Comparison of ENCODE assay signal across 9 cellular contexts in genomic region chr1:44811234-44811633, GRCh38. TPM values are rescaled to one million over a fixed set of nuclear protein-coding genes. Genes with fewer than 3 reads are reported as not detected.
DNase-seq lines count a peak whose midpoint lies in the region; TF ChIP-seq lines count a peak whose summit lies in the region.
"Had no signal": no experiment of that assay in that cellular context is flagged by ENCODE, and none has a peak within 500 bp of the region (broad histone marks: within the 10 kb centered on the region; RNA-seq: fewer than 3 reads in every experiment).

No MANE protein-coding gene starts in this region.

- no peak for TF ChIP-seq CTCF in adrenal gland (IDR thresholded peaks at IDR 0.05)

- peak; percentile 17 for DNase-seq in activated T-cell treated with anti-CD3 and anti-CD28 coated beads, Interleukin-2, amount 50 U/mL, for 1 hour
- DNase-seq in activated T-cell treated with anti-CD3 and anti-CD28 coated beads, Interleukin-2, amount 50 U/mL, for 48 hours, result no peak
- DNase-seq in adrenal gland (peak in 3 of 7 donors; percentile 15 to 27 (median 21)), mesenteric fat pad (ENCODE audit: low spot score) (peak; percentile 22), glomerular visceral epithelial cell (ENCODE audit: extremely low spot score) (no peak), dedifferentiated amniotic fluid mesenchymal stem cell (ENCODE audit: extremely low spot score) (no peak), mucosa of gallbladder (ENCODE audit: low spot score) (no peak)
- DNase-seq: activated CD8-positive, alpha-beta memory T cell treated with anti-CD3 and anti-CD28 coated beads, Interleukin-2, amount 50 U/mL, for 48 hours had no signal

- H3K9me3 ChIP-seq in adrenal gland (replicated peaks in 1 of 3) (no peaks in the 10 kb centered on the region), thymus (ENCODE audit: control insufficient read depth) (no peaks in the 10 kb centered on the region)

- intact Hi-C loops in adrenal gland (cut with DNase I), result no loop called here

- H3K27ac ChIP-seq in adrenal gland (peak overlapping the region in 4 of 5 donors; percentile 96 to 100 (median 99)), thymus (ENCODE audit: low read depth) (peak overlapping the region; percentile 8)

- no peak for TF ChIP-seq POLR2A in adrenal gland (IDR thresholded peaks at IDR 0.05)

- H3K36me3 ChIP-seq in adrenal gland (replicated peaks in 1 of 2) (peaks cover 0 to 9% of the 10 kb centered on the region in 2 donors), thymus (ENCODE audit: control insufficient read depth, insufficient read depth) (peaks cover under 1% of the 10 kb centered on the region)

- no peak overlapping the region for H3K4me3 ChIP-seq in adrenal gland
- H3K4me3 ChIP-seq in thymus (ENCODE audit: low read length), result no peak overlapping the region

- H3K27me3 ChIP-seq in adrenal gland (no peaks in the 10 kb centered on the region), thymus (ENCODE audit: control insufficient read depth, insufficient read depth) (no peaks in the 10 kb centered on the region)

- WGBS in adrenal gland, 4 donors, result 61 to 70% (median 68%) methylated on average over 8 of the region's 8 CpGs
- WGBS in thymus, result 95% methylated on average over 8 of the region's 8 CpGs

- H3K4me1 ChIP-seq in adrenal gland (replicated peaks in 1 of 2) (peaks cover 60 to 72% of the 10 kb centered on the region in 2 donors), thymus (ENCODE audit: control insufficient read depth, insufficient read depth, low read length) (peaks cover 53% of the 10 kb centered on the region)

RNA-seq across cellular contexts. Expression of gene BTBD19, which starts 2.9 kb away (rescaled TPM):
- total RNA-seq in adrenal gland, result 10 to 100 TPM in 7 of 8 donors, 1 to 10 TPM in 1; 8.6 to 46.3 (median 21.3) TPM
- polyA plus RNA-seq in adrenal gland, result 10 to 100 TPM in 2 of 3 donors, 1 to 10 TPM in 1; 4.8 to 67.2 (median 26.5) TPM
- total RNA-seq in mesenteric fat pad, result 26.1 TPM
- polyA plus RNA-seq in thymus, result 3.8 TPM
- total RNA-seq in mucosa of gallbladder, result 7.8 TPM

RNA-seq across cellular contexts. Expression of gene DYNLT4, which starts 4.1 kb away (rescaled TPM):
- total RNA-seq in adrenal gland (1 to 10 TPM in 7 of 8 donors, not detected in 1; 1.1 to 9.4 (median 2.6) TPM), mesenteric fat pad (not detected), mucosa of gallbladder (not detected)
- polyA plus RNA-seq in adrenal gland (10 to 100 TPM in 1 of 3 donors, 1 to 10 TPM in 1, not detected in 1; 3.0 to 10.3 TPM), thymus (0.09 TPM)

RNA-seq across cellular contexts. Expression of gene PLK3, which starts 11.1 kb away (rescaled TPM):
- total RNA-seq in adrenal gland (10 to 100 TPM; 11.2 to 37.5 (median 17.1) TPM), mesenteric fat pad (78.0 TPM), mucosa of gallbladder (14.7 TPM)
- polyA plus RNA-seq in adrenal gland (10 to 100 TPM in 2 of 3 donors, 1 to 10 TPM in 1; 4.9 to 51.8 (median 49.4) TPM), thymus (32.9 TPM)

RNA-seq across cellular contexts. Expression of gene BEST4, which starts 23.3 kb away (rescaled TPM):
- total RNA-seq in adrenal gland (1 to 10 TPM in 2 of 8 donors, under 1 TPM in 5, not detected in 1; 0.12 to 3.1 (median 0.68) TPM), mesenteric fat pad (0.19 TPM), mucosa of gallbladder (0.37 TPM)
- polyA plus RNA-seq in adrenal gland (1 to 10 TPM in 2 of 3 donors, under 1 TPM in 1; 0.09 to 6.2 (median 5.3) TPM), thymus (1.3 TPM)

RNA-seq across cellular contexts. Expression of gene PTCH2, which starts 31.8 kb away (rescaled TPM):
- total RNA-seq in adrenal gland (1 to 10 TPM in 5 of 8 donors, under 1 TPM in 3; 0.42 to 3.0 (median 1.8) TPM), mesenteric fat pad (0.93 TPM), mucosa of gallbladder (1.9 TPM)
- polyA plus RNA-seq in adrenal gland (1 to 10 TPM in 2 of 3 donors, under 1 TPM in 1; 0.40 to 7.8 (median 6.4) TPM), thymus (0.91 TPM)

Comparison
In these comparisons a context has a peak if more than half of its experiments do, and no peak if none do; other contexts are left out.
1. DNase-seq: peak in activated T-cell treated with anti-CD3 and anti-CD28 coated beads, Interleukin-2, amount 50 U/mL, for 1 hour (single experiment) and mesenteric fat pad (single experiment); none in activated T-cell treated with anti-CD3 and anti-CD28 coated beads, Interleukin-2, amount 50 U/mL, for 48 hours (0 of 2), glomerular visceral epithelial cell (single experiment), dedifferentiated amniotic fluid mesenchymal stem cell (single experiment) and mucosa of gallbladder (single experiment).